Comparison of ENCODE assay signal across 2 cellular contexts in the genomic region with DNA sequence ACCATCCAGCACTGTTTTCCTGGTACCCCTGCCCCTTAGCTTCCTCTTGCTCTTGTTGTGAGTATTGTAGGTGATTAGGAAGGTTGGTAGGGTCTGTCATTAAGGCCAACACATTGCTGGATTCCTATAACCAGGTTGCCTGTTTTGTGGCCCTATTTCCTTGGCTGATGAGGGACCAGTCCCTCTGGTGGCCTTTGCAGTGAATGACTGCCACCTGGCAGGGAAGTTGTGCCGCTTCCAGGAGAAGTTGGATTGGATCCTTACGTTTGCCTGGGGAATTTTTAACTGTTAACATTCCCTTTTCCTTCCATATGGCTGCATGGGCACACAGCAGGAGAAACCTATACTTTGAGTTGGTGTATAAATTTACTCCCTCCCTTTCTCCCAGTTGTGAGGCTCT.
TF ChIP-seq lines count a peak whose summit lies in the region.

No MANE protein-coding gene starts in this region.

TF ChIP-seq in GM12878, 131 proteins besides CTCF, POLR2A, EP300 and RAD21:
- TF ChIP-seq SMC3 (IDR thresholded peaks at IDR 0.05; ENCODE audit: borderline replicate concordance, low read length) = peak; percentile 23; the same call in 1 of the 2 replicates
- TF ChIP-seq NR2C1 (IDR thresholded peaks at IDR 0.05) = no peak
TF ChIP-seq in GM12878: peak in this region for 1.

TF ChIP-seq in HepG2, 621 proteins besides CTCF, POLR2A, EP300 and RAD21:
- TF ChIP-seq ZSCAN29 (CRISPR knock-in tag; conservative IDR thresholded peaks at IDR 0.05) = no peak
- no peak for TF ChIP-seq SRSF9 (IDR thresholded peaks at IDR 0.05; ENCODE audit: borderline replicate concordance, insufficient read depth, low read depth, low read length, poor library complexity, severe bottlenecking)
- TF ChIP-seq SMC3 (IDR thresholded peaks at IDR 0.05; ENCODE audit: low read length) = peak; percentile 61
- TF ChIP-seq FOXK1 (CRISPR knock-in tag; IDR thresholded peaks at IDR 0.05; ENCODE audit: borderline replicate concordance, low read depth) = no peak
- TF ChIP-seq MEF2D (CRISPR knock-in tag; IDR thresholded peaks at IDR 0.05) = no peak
- no peak for TF ChIP-seq ZNF644 (CRISPR knock-in tag; IDR thresholded peaks at IDR 0.05; ENCODE audit: low read depth)
- TF ChIP-seq KMT2B (CRISPR knock-in tag; IDR thresholded peaks at IDR 0.05) = no peak
- TF ChIP-seq ZMYM3 (CRISPR knock-in tag; IDR thresholded peaks at IDR 0.05) = no peak
- TF ChIP-seq NPAS2 (CRISPR knock-in tag; IDR thresholded peaks at IDR 0.05; ENCODE audit: borderline replicate concordance) = no peak
- no peak for TF ChIP-seq HOXA3 (CRISPR knock-in tag; IDR thresholded peaks at IDR 0.05)
- peak; percentile 52 for TF ChIP-seq STAG1 (CRISPR knock-in tag; IDR thresholded peaks at IDR 0.05)
- TF ChIP-seq, protein P1, sequence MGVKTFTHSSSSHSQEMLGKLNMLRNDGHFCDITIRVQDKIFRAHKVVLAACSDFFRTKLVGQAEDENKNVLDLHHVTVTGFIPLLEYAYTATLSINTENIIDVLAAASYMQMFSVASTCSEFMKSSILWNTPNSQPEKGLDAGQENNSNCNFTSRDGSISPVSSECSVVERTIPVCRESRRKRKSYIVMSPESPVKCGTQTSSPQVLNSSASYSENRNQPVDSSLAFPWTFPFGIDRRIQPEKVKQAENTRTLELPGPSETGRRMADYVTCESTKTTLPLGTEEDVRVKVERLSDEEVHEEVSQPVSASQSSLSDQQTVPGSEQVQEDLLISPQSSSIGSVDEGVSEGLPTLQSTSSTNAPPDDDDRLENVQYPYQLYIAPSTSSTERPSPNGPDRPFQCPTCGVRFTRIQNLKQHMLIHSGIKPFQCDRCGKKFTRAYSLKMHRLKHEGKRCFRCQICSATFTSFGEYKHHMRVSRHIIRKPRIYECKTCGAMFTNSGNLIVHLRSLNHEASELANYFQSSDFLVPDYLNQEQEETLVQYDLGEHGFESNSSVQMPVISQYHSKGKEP (CRISPR knock-in tag; IDR thresholded peaks at IDR 0.05) = no peak
